Comparison of ENCODE assay signal across 1 cellular context in the genomic region with DNA sequence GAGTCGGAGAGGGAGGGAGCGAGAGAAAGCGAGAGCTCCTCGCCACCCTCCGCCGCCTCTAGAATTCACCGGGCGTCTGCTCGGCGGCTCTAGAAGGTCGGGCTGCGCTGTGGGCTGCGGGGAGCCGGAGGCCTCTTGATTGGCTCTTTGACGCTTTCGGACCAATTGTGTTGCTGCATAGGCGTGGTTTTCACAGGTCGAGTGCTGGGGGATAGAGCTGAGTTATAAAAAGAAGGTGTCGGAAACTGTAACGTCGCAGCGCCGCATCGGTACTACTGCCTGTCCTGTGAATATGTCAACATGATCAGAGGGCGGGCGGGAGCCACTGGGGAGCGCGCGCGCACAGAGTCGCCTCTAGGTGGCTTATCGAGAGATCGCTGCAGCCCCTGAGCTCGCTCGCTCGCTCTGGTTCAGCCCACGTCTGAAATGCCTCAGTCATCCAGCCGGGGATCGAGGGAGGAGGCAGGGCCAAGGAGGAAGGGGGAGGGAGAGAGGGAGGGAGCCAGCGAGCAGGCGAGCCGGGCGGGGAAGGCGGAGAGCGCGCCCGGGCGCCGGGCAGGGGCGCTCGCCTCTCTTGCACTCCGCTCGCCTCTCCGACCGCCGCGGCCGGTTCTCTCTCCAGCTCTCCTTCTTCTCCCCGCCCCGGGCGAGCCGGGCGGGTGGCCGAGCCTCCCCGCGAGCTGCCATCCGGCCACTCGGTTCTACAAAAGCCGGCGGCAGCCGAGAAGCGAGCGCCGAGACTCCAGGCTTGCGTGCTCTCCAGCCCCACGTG.
TF ChIP-seq lines count a peak whose summit lies in the region.

TSS of gene TBX3 (minus strand) at position 78 of the 772 bp plus-strand sequence. CDS start 975 bp downstream, outside the sequence.

TF ChIP-seq in SK-N-SH, 30 proteins besides CTCF, POLR2A, EP300 and RAD21 (continued from another document):
- TF ChIP-seq, protein P1, sequence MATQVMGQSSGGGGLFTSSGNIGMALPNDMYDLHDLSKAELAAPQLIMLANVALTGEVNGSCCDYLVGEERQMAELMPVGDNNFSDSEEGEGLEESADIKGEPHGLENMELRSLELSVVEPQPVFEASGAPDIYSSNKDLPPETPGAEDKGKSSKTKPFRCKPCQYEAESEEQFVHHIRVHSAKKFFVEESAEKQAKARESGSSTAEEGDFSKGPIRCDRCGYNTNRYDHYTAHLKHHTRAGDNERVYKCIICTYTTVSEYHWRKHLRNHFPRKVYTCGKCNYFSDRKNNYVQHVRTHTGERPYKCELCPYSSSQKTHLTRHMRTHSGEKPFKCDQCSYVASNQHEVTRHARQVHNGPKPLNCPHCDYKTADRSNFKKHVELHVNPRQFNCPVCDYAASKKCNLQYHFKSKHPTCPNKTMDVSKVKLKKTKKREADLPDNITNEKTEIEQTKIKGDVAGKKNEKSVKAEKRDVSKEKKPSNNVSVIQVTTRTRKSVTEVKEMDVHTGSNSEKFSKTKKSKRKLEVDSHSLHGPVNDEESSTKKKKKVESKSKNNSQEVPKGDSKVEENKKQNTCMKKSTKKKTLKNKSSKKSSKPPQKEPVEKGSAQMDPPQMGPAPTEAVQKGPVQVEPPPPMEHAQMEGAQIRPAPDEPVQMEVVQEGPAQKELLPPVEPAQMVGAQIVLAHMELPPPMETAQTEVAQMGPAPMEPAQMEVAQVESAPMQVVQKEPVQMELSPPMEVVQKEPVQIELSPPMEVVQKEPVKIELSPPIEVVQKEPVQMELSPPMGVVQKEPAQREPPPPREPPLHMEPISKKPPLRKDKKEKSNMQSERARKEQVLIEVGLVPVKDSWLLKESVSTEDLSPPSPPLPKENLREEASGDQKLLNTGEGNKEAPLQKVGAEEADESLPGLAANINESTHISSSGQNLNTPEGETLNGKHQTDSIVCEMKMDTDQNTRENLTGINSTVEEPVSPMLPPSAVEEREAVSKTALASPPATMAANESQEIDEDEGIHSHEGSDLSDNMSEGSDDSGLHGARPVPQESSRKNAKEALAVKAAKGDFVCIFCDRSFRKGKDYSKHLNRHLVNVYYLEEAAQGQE (IDR thresholded peaks at IDR 0.05; ENCODE audit: low read depth, low read length): peak; percentile 59; the same call in 1 of the 2 replicates
- TF ChIP-seq, protein P2, sequence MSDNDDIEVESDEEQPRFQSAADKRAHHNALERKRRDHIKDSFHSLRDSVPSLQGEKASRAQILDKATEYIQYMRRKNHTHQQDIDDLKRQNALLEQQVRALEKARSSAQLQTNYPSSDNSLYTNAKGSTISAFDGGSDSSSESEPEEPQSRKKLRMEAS (IDR thresholded peaks at IDR 0.05; ENCODE audit: low read depth): peak; percentile 5
- TF ChIP-seq RCOR1 (IDR thresholded peaks at IDR 0.05; ENCODE audit: low read length) (no peak; the same call in 1 of the 2 replicates), POLR2AphosphoS5 (IDR thresholded peaks at IDR 0.05; ENCODE audit: low read depth, low read length) (peak; percentile 87), NRF1 (IDR thresholded peaks at IDR 0.05; ENCODE audit: low read depth, low read length) (peak; percentile 57; the same call in 1 of the 2 replicates), NFIC (IDR thresholded peaks at IDR 0.05; ENCODE audit: borderline replicate concordance) (no peak), MEF2A (IDR thresholded peaks at IDR 0.05; ENCODE audit: borderline replicate concordance, low read depth) (0 out of 2 replicates have a peak, but pooled peaks have one; percentile 17), GATA2 (CRISPR knock-in tag; IDR thresholded peaks at IDR 0.05) (peak; percentile 95), SIN3A (IDR thresholded peaks at IDR 0.05; ENCODE audit: borderline replicate concordance, low read depth, low read length) (peak; percentile 16), JUND (IDR thresholded peaks at IDR 0.05) (no peak), GABPA (IDR thresholded peaks at IDR 0.05; ENCODE audit: low read depth) (no peak), TCF12 (IDR thresholded peaks at IDR 0.05) (peak; percentile 36; the same call in 1 of the 2 replicates), MXI1 (IDR thresholded peaks at IDR 0.05; ENCODE audit: low read depth, low read length) (peak; percentile 74), FOXM1 (IDR thresholded peaks at IDR 0.05; ENCODE audit: low read depth) (no peak), TEAD4 (IDR thresholded peaks at IDR 0.05; ENCODE audit: borderline replicate concordance, insufficient read depth) (no peak), RFX5 (IDR thresholded peaks at IDR 0.05; ENCODE audit: low read length) (peak; percentile 73), EZH2phosphoT487 (IDR thresholded peaks at IDR 0.05; ENCODE audit: borderline replicate concordance, low read depth) (no peak), YY1 (IDR thresholded peaks at IDR 0.05; ENCODE audit: low read depth) (peak; percentile 45; the same call in 1 of the 2 replicates), SMC3 (IDR thresholded peaks at IDR 0.05; ENCODE audit: low read depth, low read length) (peak; percentile 38; the same call in 1 of the 2 replicates), FOXJ3 (CRISPR knock-in tag; IDR thresholded peaks at IDR 0.05) (peak; percentile 79; the same call in 1 of the 2 replicates), TAF1 (IDR thresholded peaks at IDR 0.05; ENCODE audit: borderline replicate concordance, low read depth, low read length) (peak; percentile 98), FOSL2 (IDR thresholded peaks at IDR 0.05; ENCODE audit: borderline replicate concordance, low read depth) (no peak)
- TF ChIP-seq, protein P3, sequence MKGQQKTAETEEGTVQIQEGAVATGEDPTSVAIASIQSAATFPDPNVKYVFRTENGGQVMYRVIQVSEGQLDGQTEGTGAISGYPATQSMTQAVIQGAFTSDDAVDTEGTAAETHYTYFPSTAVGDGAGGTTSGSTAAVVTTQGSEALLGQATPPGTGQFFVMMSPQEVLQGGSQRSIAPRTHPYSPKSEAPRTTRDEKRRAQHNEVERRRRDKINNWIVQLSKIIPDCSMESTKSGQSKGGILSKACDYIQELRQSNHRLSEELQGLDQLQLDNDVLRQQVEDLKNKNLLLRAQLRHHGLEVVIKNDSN (IDR thresholded peaks at IDR 0.05; ENCODE audit: borderline replicate concordance, low read depth): no peak; the same call in 1 of the 2 replicates
- TF ChIP-seq, protein P4, sequence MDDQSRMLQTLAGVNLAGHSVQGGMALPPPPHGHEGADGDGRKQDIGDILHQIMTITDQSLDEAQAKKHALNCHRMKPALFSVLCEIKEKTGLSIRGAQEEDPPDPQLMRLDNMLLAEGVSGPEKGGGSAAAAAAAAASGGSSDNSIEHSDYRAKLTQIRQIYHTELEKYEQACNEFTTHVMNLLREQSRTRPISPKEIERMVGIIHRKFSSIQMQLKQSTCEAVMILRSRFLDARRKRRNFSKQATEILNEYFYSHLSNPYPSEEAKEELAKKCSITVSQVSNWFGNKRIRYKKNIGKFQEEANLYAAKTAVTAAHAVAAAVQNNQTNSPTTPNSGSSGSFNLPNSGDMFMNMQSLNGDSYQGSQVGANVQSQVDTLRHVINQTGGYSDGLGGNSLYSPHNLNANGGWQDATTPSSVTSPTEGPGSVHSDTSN (IDR thresholded peaks at IDR 0.05): peak; percentile 50
- TF ChIP-seq, protein P5, sequence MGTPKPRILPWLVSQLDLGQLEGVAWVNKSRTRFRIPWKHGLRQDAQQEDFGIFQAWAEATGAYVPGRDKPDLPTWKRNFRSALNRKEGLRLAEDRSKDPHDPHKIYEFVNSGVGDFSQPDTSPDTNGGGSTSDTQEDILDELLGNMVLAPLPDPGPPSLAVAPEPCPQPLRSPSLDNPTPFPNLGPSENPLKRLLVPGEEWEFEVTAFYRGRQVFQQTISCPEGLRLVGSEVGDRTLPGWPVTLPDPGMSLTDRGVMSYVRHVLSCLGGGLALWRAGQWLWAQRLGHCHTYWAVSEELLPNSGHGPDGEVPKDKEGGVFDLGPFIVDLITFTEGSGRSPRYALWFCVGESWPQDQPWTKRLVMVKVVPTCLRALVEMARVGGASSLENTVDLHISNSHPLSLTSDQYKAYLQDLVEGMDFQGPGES (IDR thresholded peaks at IDR 0.05; ENCODE audit: low read depth, low read length): no peak
TF ChIP-seq in SK-N-SH: peak in this region for 16.
